In the genomic region with DNA sequence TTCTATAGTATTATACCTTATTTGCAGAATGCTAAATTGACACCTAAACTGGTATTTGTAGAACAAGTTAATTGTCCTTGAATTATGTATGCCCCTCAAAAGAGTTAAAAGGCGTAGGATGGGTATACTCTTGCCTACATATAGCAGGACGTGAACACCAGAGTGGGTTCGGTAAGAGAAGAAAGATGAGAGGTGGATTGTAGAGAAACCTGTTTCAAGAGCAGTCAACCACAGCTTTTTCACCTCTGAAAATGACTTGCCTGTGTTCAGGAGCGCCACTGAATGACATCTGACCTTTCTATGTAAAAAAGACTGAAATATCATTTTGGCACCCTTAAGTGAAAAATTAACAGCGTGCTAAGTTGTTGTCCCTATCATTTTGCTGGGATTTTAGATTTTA, we compare ENCODE assay signal across 11 cellular contexts. TPM values are rescaled to one million over a fixed set of nuclear protein-coding genes. Genes with fewer than 3 reads are reported as not detected.
DNase-seq lines count a peak whose midpoint lies in the region; ATAC-seq and TF ChIP-seq lines count a peak whose summit lies in the region.
"Had no signal": no experiment of that assay in that cellular context is flagged by ENCODE, and none has a peak within 500 bp of the region (broad histone marks: within the 10 kb centered on the region; RNA-seq: fewer than 3 reads in every experiment).

No MANE protein-coding gene starts in this region.

- H3K4me1 ChIP-seq in naive thymus-derived CD4-positive, alpha-beta T cell (ENCODE audit: control insufficient read depth in 2 of 2, insufficient read depth in 2 of 2, low read length in 2 of 2), result peaks cover 27 to 29% of the 10 kb centered on the region in 2 donors
- H3K4me1 ChIP-seq in right atrium auricular region, result peaks cover 0 to 17% of the 10 kb centered on the region in 2 donors

- H3K9me3 ChIP-seq in naive thymus-derived CD4-positive, alpha-beta T cell (ENCODE audit: control insufficient read depth in 2 of 3, low read length in 3 of 3), result no peaks in the 10 kb centered on the region
- no peaks in the 10 kb centered on the region for H3K9me3 ChIP-seq in right atrium auricular region
- H3K9me3 ChIP-seq: mucosa of descending colon, tibial nerve had no signal

- H3K27ac ChIP-seq in naive thymus-derived CD4-positive, alpha-beta T cell (ENCODE audit: low read depth, low read length), result peak overlapping the region; percentile 60
- no peak overlapping the region for H3K27ac ChIP-seq in right atrium auricular region
- H3K27ac ChIP-seq: cardiac muscle cell, tibial nerve had no signal

- H3K4me3 ChIP-seq in naive thymus-derived CD4-positive, alpha-beta T cell (ENCODE audit: low read length), result peak overlapping the region; percentile 8
- H3K4me3 ChIP-seq in right atrium auricular region, result no peak overlapping the region
- H3K4me3 ChIP-seq: cardiac muscle cell, mucosa of descending colon, tibial nerve had no signal

- intact Hi-C loops in naive thymus-derived CD4-positive, alpha-beta T cell (cut with micrococcal nuclease), result loop anchor here (5.0 to 10.0 kb wide), 8 partner anchors 43 to 1287 kb away; a partner anchor contains a TSS

- POLR2A ChIA-PET in activated CD4-positive, alpha-beta T cell treated with anti-CD3 and anti-CD28 coated beads, Interleukin-2, amount 10 ng/mL, durations not matched to agents 7 days and 5 days (lab: Charles Lee), result no interaction called here
- POLR2A ChIA-PET in naive thymus-derived CD4-positive, alpha-beta T cell (lab: Charles Lee), result interaction anchor here (0.6 kb wide), 1 partner anchor 10 kb away, joined by 3 read pairs; no protein-coding TSS in a partner anchor

- no peak overlapping the region for H3K27ac Mint-ChIP-seq in activated CD4-positive, alpha-beta T cell treated with anti-CD3 and anti-CD28 coated beads, Interleukin-2, amount 10 ng/mL, durations not matched to agents 7 days and 5 days
- peak overlapping the region in 8 of 9 donors; percentile 80 to 93 (median 92) for H3K27ac Mint-ChIP-seq in naive thymus-derived CD4-positive, alpha-beta T cell

- H3K36me3 Mint-ChIP-seq in activated CD4-positive, alpha-beta T cell treated with anti-CD3 and anti-CD28 coated beads, Interleukin-2, amount 10 ng/mL, durations not matched to agents 7 days and 5 days (ENCODE audit: low read depth), result peaks cover 2% of the 10 kb centered on the region
- peaks cover 0 to 6% (median 0%) of the 10 kb centered on the region in 5 donors for H3K36me3 Mint-ChIP-seq in naive thymus-derived CD4-positive, alpha-beta T cell

- peak; percentile 34 for ATAC-seq in GM21723 (IDR thresholded peaks at IDR 0.05; ENCODE audit: unreplicated experiment)
- ATAC-seq in HG03565 (IDR thresholded peaks at IDR 0.05; ENCODE audit: unreplicated experiment), result peak; percentile 27
- no peak for ATAC-seq in naive thymus-derived CD4-positive, alpha-beta T cell
- ATAC-seq: mucosa of descending colon had no signal

- TF ChIP-seq CTCF in right atrium auricular region (IDR thresholded peaks at IDR 0.05), result no peak

- H3K9me3 Mint-ChIP-seq in activated CD4-positive, alpha-beta T cell treated with anti-CD3 and anti-CD28 coated beads, Interleukin-2, amount 10 ng/mL, durations not matched to agents 7 days and 5 days, result no peaks in the 10 kb centered on the region
- no peaks in the 10 kb centered on the region for H3K9me3 Mint-ChIP-seq in naive thymus-derived CD4-positive, alpha-beta T cell

- peaks cover 0 to 4% (median 0%) of the 10 kb centered on the region in 3 experiments for H3K36me3 ChIP-seq in naive thymus-derived CD4-positive, alpha-beta T cell (ENCODE audit: control insufficient read depth in 2 of 3, insufficient read depth in 3 of 3, low read length in 3 of 3)
- H3K36me3 ChIP-seq in right atrium auricular region, result no peaks in the 10 kb centered on the region
- H3K36me3 ChIP-seq: cardiac muscle cell had no signal

- peak; percentile 15 for DNase-seq in activated CD4-positive, alpha-beta T cell treated with anti-CD3 and anti-CD28 coated beads, Interleukin-2, amount 10 ng/mL, durations not matched to agents 7 days and 5 days
- DNase-seq in activated CD4-positive, alpha-beta T cell treated with anti-CD3 and anti-CD28 coated beads, Interleukin-2, amount 50 U/mL, for 4 hours, result no peak
- peak in 6 of 9 donors; percentile 22 to 54 (median 34) for DNase-seq in naive thymus-derived CD4-positive, alpha-beta T cell
- DNase-seq in right atrium auricular region (ENCODE audit: low spot score) (no peak), amniotic stem cell (lab: John Stamatoyannopoulos, UW) (no peak), amygdala (lab: John Stamatoyannopoulos, UW) (no peak)
- DNase-seq: mucosa of descending colon had no signal

- H3K27me3 Mint-ChIP-seq in activated CD4-positive, alpha-beta T cell treated with anti-CD3 and anti-CD28 coated beads, Interleukin-2, amount 10 ng/mL, durations not matched to agents 7 days and 5 days, result no peaks in the 10 kb centered on the region
- H3K27me3 Mint-ChIP-seq in naive thymus-derived CD4-positive, alpha-beta T cell, result no peaks in the 10 kb centered on the region

- H3K27me3 ChIP-seq in naive thymus-derived CD4-positive, alpha-beta T cell (ENCODE audit: control insufficient read depth in 2 of 2, insufficient read depth in 2 of 2, low read length in 2 of 2), result no peaks in the 10 kb centered on the region
- no peaks in the 10 kb centered on the region for H3K27me3 ChIP-seq in right atrium auricular region
- H3K27me3 ChIP-seq: cardiac muscle cell, tibial nerve had no signal

- peaks cover 36% of the 10 kb centered on the region for H3K4me1 Mint-ChIP-seq in activated CD4-positive, alpha-beta T cell treated with anti-CD3 and anti-CD28 coated beads, Interleukin-2, amount 10 ng/mL, durations not matched to agents 7 days and 5 days
- H3K4me1 Mint-ChIP-seq in naive thymus-derived CD4-positive, alpha-beta T cell, result peaks cover 15 to 48% (median 41%) of the 10 kb centered on the region in 7 donors

- CTCF ChIA-PET in activated CD4-positive, alpha-beta T cell treated with anti-CD3 and anti-CD28 coated beads, Interleukin-2, amount 10 ng/mL, durations not matched to agents 7 days and 5 days (lab: Charles Lee), result no interaction called here
- CTCF ChIA-PET in naive thymus-derived CD4-positive, alpha-beta T cell (lab: Charles Lee), result no interaction called here

- no peak overlapping the region for H3K4me3 Mint-ChIP-seq in activated CD4-positive, alpha-beta T cell treated with anti-CD3 and anti-CD28 coated beads, Interleukin-2, amount 10 ng/mL, durations not matched to agents 7 days and 5 days
- H3K4me3 Mint-ChIP-seq in naive thymus-derived CD4-positive, alpha-beta T cell, result peak overlapping the region in 9 of 10 donors; percentile 22 to 79 (median 66)

RNA-seq across cellular contexts. Expression of a gene that starts 4.2 kb away (rescaled TPM):
- total RNA-seq in activated CD4-positive, alpha-beta T cell treated with anti-CD3 and anti-CD28 coated beads, Interleukin-2, amount 10 ng/mL, durations not matched to agents 7 days and 5 days, result 10 to 100 TPM; 77.1 to 79.9 TPM
- 100 to 1,000 TPM in 1 of 5 experiments, 10 to 100 TPM in 4; 59.6 to 100 (median 65.1) TPM for total RNA-seq in naive thymus-derived CD4-positive, alpha-beta T cell
- 100 to 1,000 TPM in 1 of 2 donors, 10 to 100 TPM in 1; 61.2 to 126 TPM for polyA plus RNA-seq in naive thymus-derived CD4-positive, alpha-beta T cell
- 100 to 1,000 TPM; 152 to 203 TPM for total RNA-seq in right atrium auricular region

Comparison
In these comparisons a context has a peak if more than half of its experiments do, and no peak if none do; other contexts are left out.
1. DNase-seq: peak in activated CD4-positive, alpha-beta T cell treated with anti-CD3 and anti-CD28 coated beads, Interleukin-2, amount 10 ng/mL, durations not matched to agents 7 days and 5 days (single experiment) and naive thymus-derived CD4-positive, alpha-beta T cell (6 of 9); none in activated CD4-positive, alpha-beta T cell treated with anti-CD3 and anti-CD28 coated beads, Interleukin-2, amount 50 U/mL, for 4 hours (0 of 2), right atrium auricular region (single experiment), amniotic stem cell (single experiment) and amygdala (0 of 56).